In the genomic region with DNA sequence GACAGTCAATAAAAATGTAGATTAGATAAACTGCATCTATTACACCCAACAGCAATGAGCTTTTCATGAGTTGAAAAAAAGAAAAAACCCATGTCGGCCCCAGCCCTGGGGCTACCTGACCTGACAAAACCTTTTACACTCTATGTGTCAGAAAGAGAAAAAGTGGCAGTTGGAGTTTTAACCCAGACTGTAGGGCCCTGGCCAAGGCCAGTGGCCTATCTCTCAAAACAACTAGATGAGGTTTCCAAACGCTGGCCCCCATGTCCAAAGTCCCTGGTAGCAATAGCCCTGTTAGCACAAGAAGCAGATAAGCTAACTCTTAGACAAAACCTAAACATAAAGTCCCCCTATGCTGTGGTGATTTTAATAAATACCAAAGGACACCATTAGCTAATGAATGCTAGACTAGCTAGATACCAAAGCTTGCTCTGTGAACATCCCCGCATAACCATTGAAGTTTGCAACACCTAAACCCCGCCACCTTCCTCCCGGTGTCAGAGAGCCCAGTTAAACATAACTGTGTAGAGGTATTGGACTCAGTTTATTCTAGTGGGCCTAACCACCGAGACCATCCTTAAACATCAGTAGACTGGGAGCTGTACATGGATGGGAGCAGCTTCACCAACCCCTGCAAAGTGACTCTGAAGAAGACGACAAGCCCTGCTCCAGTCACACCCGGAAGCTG, we compare ENCODE assay signal across 9 cellular contexts. TPM values are rescaled to one million over a fixed set of nuclear protein-coding genes. Genes with fewer than 3 reads are reported as not detected.
"Had no signal": no experiment of that assay in that cellular context is flagged by ENCODE, and none has a peak within 500 bp of the region (broad histone marks: within the 10 kb centered on the region; RNA-seq: fewer than 3 reads in every experiment).

No MANE protein-coding gene starts in this region.

RNA-seq across cellular contexts. Expression of a gene that starts 2.8 kb away (rescaled TPM):
- total RNA-seq: activated CD4-positive, alpha-beta memory T cell treated with anti-CD3 and anti-CD28 coated beads, Interleukin-2, amount 10 ng/mL, durations not matched to agents 7 days and 5 days; activated CD4-positive, alpha-beta T cell treated with anti-CD3 and anti-CD28 coated beads for 36 hours; activated CD8-positive, alpha-beta memory T cell treated with anti-CD3 and anti-CD28 coated beads for 36 hours; activated naive CD4-positive, alpha-beta T cell treated with anti-CD3 and anti-CD28 coated beads for 36 hours; activated T-helper 17 cell treated with anti-CD3 and anti-CD28 coated beads, Interleukin-2, amount 50 U/mL, for 72 hours; astrocyte; MCF 10A; T-helper 2 cell treated with Interferon-gamma antibody and Interleukin-4, amounts not matched to agents 100 ng/mL and 5 ng/mL, for 36 hours had no signal

RNA-seq across cellular contexts. Expression of a gene that starts 32.1 kb away (rescaled TPM):
- total RNA-seq: activated CD4-positive, alpha-beta memory T cell treated with anti-CD3 and anti-CD28 coated beads, Interleukin-2, amount 10 ng/mL, durations not matched to agents 7 days and 5 days; activated CD4-positive, alpha-beta T cell treated with anti-CD3 and anti-CD28 coated beads for 36 hours; activated CD8-positive, alpha-beta memory T cell treated with anti-CD3 and anti-CD28 coated beads for 36 hours; activated naive CD4-positive, alpha-beta T cell treated with anti-CD3 and anti-CD28 coated beads for 36 hours; activated T-helper 17 cell treated with anti-CD3 and anti-CD28 coated beads, Interleukin-2, amount 50 U/mL, for 72 hours; astrocyte; Right ventricle myocardium inferior; T-helper 2 cell treated with Interferon-gamma antibody and Interleukin-4, amounts not matched to agents 100 ng/mL and 5 ng/mL, for 36 hours had no signal

RNA-seq across cellular contexts. Expression of a gene that starts 52.6 kb away (rescaled TPM):
- total RNA-seq: activated CD4-positive, alpha-beta memory T cell treated with anti-CD3 and anti-CD28 coated beads, Interleukin-2, amount 10 ng/mL, durations not matched to agents 7 days and 5 days; activated CD4-positive, alpha-beta T cell treated with anti-CD3 and anti-CD28 coated beads for 36 hours; activated CD8-positive, alpha-beta memory T cell treated with anti-CD3 and anti-CD28 coated beads for 36 hours; activated naive CD4-positive, alpha-beta T cell treated with anti-CD3 and anti-CD28 coated beads for 36 hours; activated T-helper 17 cell treated with anti-CD3 and anti-CD28 coated beads, Interleukin-2, amount 50 U/mL, for 72 hours; T-helper 2 cell treated with Interferon-gamma antibody and Interleukin-4, amounts not matched to agents 100 ng/mL and 5 ng/mL, for 36 hours had no signal
